8 cellular contexts compared by ENCODE assay signal in the genomic region with DNA sequence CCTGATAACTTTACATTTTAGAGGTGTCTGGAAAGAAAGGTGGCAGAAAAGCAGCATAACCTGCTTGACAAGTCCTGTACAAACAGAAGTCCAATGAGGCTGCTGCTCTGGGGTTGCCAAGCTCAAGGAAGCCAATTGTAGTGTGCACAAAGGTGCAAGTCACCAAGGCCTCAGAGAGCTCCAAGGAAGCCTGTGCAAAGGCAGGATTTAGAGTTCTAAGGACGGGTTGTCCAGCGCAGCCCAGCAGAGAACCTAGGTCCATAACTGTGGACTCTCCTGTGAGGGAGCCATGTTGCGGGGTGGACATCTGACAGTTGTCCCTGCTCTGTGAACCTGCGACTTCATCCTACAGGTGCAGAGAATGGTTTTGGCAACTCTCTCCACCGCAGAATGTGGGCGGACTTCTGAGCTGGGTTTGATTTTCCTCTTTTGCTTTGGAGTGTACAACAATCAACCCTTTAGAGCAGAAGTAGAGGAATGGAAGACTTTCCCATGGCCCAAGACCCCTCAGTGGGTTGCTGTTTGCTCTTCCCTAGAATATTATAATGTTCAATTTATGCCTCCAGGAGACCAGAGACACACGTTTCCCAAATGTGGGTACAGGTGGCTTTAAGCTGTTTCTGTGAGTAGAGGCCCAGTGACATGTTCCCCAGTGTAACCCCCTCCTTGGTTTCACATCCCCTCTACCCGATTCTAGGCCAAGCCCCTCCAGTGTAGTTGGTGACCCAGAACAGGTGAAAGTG.
DNase-seq lines count a peak whose midpoint lies in the region; ATAC-seq and TF ChIP-seq lines count a peak whose summit lies in the region.

No MANE protein-coding gene starts in this region.

- no peak overlapping the region for H3K9ac ChIP-seq in DND-41 (ENCODE audit: low read depth, low read length)
- no peak overlapping the region for H3K9ac ChIP-seq in H9 (ENCODE audit: extremely low read depth, insufficient read length, low read length)

- H3K56ac ChIP-seq in H9 (ENCODE audit: insufficient read length, low read depth, low read length) = no peak overlapping the region

- H4K20me1 ChIP-seq in DND-41 (ENCODE audit: insufficient read depth, low read length) (peaks cover 59% of the 10 kb centered on the region), H9 (ENCODE audit: control insufficient read depth, insufficient read depth, insufficient read length) (no peaks in the 10 kb centered on the region)

- H2AFZ ChIP-seq in DND-41 (ENCODE audit: low read depth, low read length) (no peak overlapping the region), H9 (ENCODE audit: low read length) (no peak overlapping the region)

- no peak for DNase-seq in DND-41
- no peak for DNase-seq in H9
- DNase-seq in RWPE1 (ENCODE audit: low spot score) = peak; percentile 32
- DNase-seq in mesothelial cell of epicardium (ENCODE audit: low spot score in 2 of 2, unreplicated experiment in 2 of 2) = no peak
- no peak for DNase-seq in omental fat pad (ENCODE audit: low spot score)
- no peak for DNase-seq in putamen (ENCODE audit: low spot score)
- DNase-seq in NCI-H2107 treated with DMSO at 0.1 percent for 48 hours (lab: John Stamatoyannopoulos, UW; ENCODE audit: unreplicated experiment) = no peak

- H3K23ac ChIP-seq in H9 (ENCODE audit: insufficient read length, low read depth, low read length) = no peak overlapping the region

- H2BK120ac ChIP-seq in H9 (ENCODE audit: low read depth, low read length, poor library complexity, severe bottlenecking) = no peak overlapping the region

- H3K4me3 Mint-ChIP-seq in H9 (no peak overlapping the region), mesothelial cell of epicardium (no peak overlapping the region)

- no peak overlapping the region for H3T11ph ChIP-seq in H9 (ENCODE audit: low read length)

- 0 out of 2 replicates have a peak overlapping the region, but pooled peaks have one; percentile 6 for H3K27ac ChIP-seq in DND-41 (ENCODE audit: low read length)
- no peak overlapping the region for H3K27ac ChIP-seq in H9 (ENCODE audit: insufficient read length, low read depth, low read length)
- H3K27ac ChIP-seq in RWPE1 = no peak overlapping the region; the same call in 1 of the 2 replicates

- H2BK5ac ChIP-seq in H9 (ENCODE audit: insufficient read length, low read length) = no peak overlapping the region

- peaks cover 31% of the 10 kb centered on the region for H3K36me3 ChIP-seq in DND-41 (ENCODE audit: insufficient read depth, low read length)

- peaks cover 45% of the 10 kb centered on the region for H3K4me1 ChIP-seq in DND-41 (ENCODE audit: insufficient read depth, low read length)
- peaks cover 3% of the 10 kb centered on the region; the same call in 1 of the 2 replicates for H3K4me1 ChIP-seq in H9 (ENCODE audit: insufficient read depth, low read length)

- no peak for ATAC-seq in DND-41 (ENCODE audit: insufficient read depth, low read depth)
- ATAC-seq in omental fat pad (ENCODE audit: low FRiP score) = no peak
- no peak for ATAC-seq in HG03196 (IDR thresholded peaks at IDR 0.05; ENCODE audit: unreplicated experiment)

- H2BK15ac ChIP-seq in H9 (ENCODE audit: low read depth, low read length) = no peak overlapping the region

- CTCF ChIA-PET in RWPE1 (lab: Yijun Ruan, JAX) = no interaction called here

- no peak overlapping the region for H2BK20ac ChIP-seq in H9 (ENCODE audit: low read depth, low read length, poor library complexity, severe bottlenecking)

- no peak overlapping the region for H3K4ac ChIP-seq in H9 (ENCODE audit: low read depth, low read length)

- H3K18ac ChIP-seq in H9 (ENCODE audit: insufficient read length, low read depth, low read length) = no peak overlapping the region

- no peaks in the 10 kb centered on the region for H3K9me3 Mint-ChIP-seq in H9
- H3K9me3 Mint-ChIP-seq in mesothelial cell of epicardium = no peaks in the 10 kb centered on the region

- no peak overlapping the region for H4K5ac ChIP-seq in H9 (ENCODE audit: insufficient read length, low read depth, low read length)

- H3K4me1 Mint-ChIP-seq in H9 = peaks cover 15 to 23% of the 10 kb centered on the region in 2 experiments
- H3K4me1 Mint-ChIP-seq in mesothelial cell of epicardium = peaks cover 33% of the 10 kb centered on the region

- H3K36me3 Mint-ChIP-seq in H9 (ENCODE audit: insufficient read depth in 1 of 3, low read depth in 3 of 3) = no peaks in the 10 kb centered on the region; a peak in 2 of 7 replicates
- H3K36me3 Mint-ChIP-seq in mesothelial cell of epicardium = no peaks in the 10 kb centered on the region

- no peaks in the 10 kb centered on the region for H3K23me2 ChIP-seq in H9 (ENCODE audit: insufficient read length, low read depth, low read length, poor library complexity, severe bottlenecking)

- H3K79me1 ChIP-seq in H9 (ENCODE audit: insufficient read depth, low read depth, low read length, poor library complexity, severe bottlenecking) = no peaks in the 10 kb centered on the region

- H3K27me3 Mint-ChIP-seq in H9 (ENCODE audit: low read depth) = no peaks in the 10 kb centered on the region
- H3K27me3 Mint-ChIP-seq in mesothelial cell of epicardium (ENCODE audit: low read depth) = no peaks in the 10 kb centered on the region

- no peaks in the 10 kb centered on the region for H3K27me3 ChIP-seq in DND-41 (ENCODE audit: insufficient read depth, low read length, poor library complexity)
- H3K27me3 ChIP-seq in H9 (ENCODE audit: insufficient read depth, low read length) = no peaks in the 10 kb centered on the region

- no peak overlapping the region for H2BK12ac ChIP-seq in H9 (ENCODE audit: insufficient read length, low read depth, low read length)

- H3K27ac Mint-ChIP-seq in H9 (peak overlapping the region in 2 of 3 experiments; percentile 5 to 30; a peak in 2 of 7 replicates), mesothelial cell of epicardium (peak overlapping the region; percentile 91)

- H4K8ac ChIP-seq in H9 (replicated peaks; ENCODE audit: insufficient read length, low read depth, low read length) = no peak overlapping the region

- POLR2A ChIA-PET in RWPE1 (lab: Yijun Ruan, JAX; ENCODE audit: low non-redundant PET) = interaction anchor here (1.1 kb wide), 1 partner anchor 315 kb away, joined by 6 read pairs; no protein-coding TSS in a partner anchor

- no peak overlapping the region for H4K91ac ChIP-seq in H9 (ENCODE audit: insufficient read length, low read depth, low read length)

- H3K4me3 ChIP-seq in DND-41 (ENCODE audit: low read depth in 1 of 2, low read length in 2 of 2) = no peak overlapping the region

- H3K4me2 ChIP-seq in DND-41 (ENCODE audit: insufficient read depth, low read length) = no peak overlapping the region
- H3K4me2 ChIP-seq in H9 (ENCODE audit: insufficient read depth, insufficient read length, low read length) = no peak overlapping the region

- H3K79me2 ChIP-seq in DND-41 (ENCODE audit: insufficient read depth, low read length) = peaks cover 94% of the 10 kb centered on the region
- no peaks in the 10 kb centered on the region for H3K79me2 ChIP-seq in H9 (ENCODE audit: insufficient read depth, low read length)

- no CpG with 5 or more reads among the region's 8 CpGs for WGBS in H9 (ENCODE audit: extremely low coverage, insufficient read length, low lambda C conversion rate)

- H3K14ac ChIP-seq in H9 (ENCODE audit: insufficient read depth, low read length) = no peak overlapping the region

- TF ChIP-seq CTCF in DND-41 (IDR thresholded peaks at IDR 0.05; ENCODE audit: borderline replicate concordance, extremely low read depth, low read length, poor library complexity, severe bottlenecking) (no peak), H9 (conservative IDR thresholded peaks at IDR 0.05) (no peak), RWPE1 (conservative IDR thresholded peaks at IDR 0.05; ENCODE audit: low read depth) (no peak), mesothelial cell of epicardium (IDR thresholded peaks at IDR 0.05; ENCODE audit: unreplicated experiment) (no peak), omental fat pad (IDR thresholded peaks at IDR 0.05) (no peak)

- H2AK5ac ChIP-seq in H9 (ENCODE audit: insufficient read length, low read length) = no peak overlapping the region

- H3K9me3 ChIP-seq in DND-41 (ENCODE audit: insufficient read depth, low read length, severe bottlenecking) (no peaks in the 10 kb centered on the region), H9 (ENCODE audit: control insufficient read depth, low read depth, low read length) (no peaks in the 10 kb centered on the region)
